In genomic region chr13:111548805-111549204, GRCh38 we compare ENCODE assay signal across 24 cellular contexts.
DNase-seq lines count a peak whose midpoint lies in the region; FAIRE-seq and TF ChIP-seq lines count a peak whose summit lies in the region.
"Had no signal": no experiment of that assay in that cellular context is flagged by ENCODE, and none has a peak within 500 bp of the region (broad histone marks: within the 10 kb centered on the region; RNA-seq: fewer than 3 reads in every experiment).

No MANE protein-coding gene starts in this region.

- no peaks in the 10 kb centered on the region for H4K20me1 ChIP-seq in neural progenitor cell (ENCODE audit: low read depth)
- H4K20me1 ChIP-seq: BLaER1 treated with 17β-estradiol and CSF1 and Interleukin-3, amounts not matched to agents 10 nM and 100 nM had no signal

- H3K4me1 Mint-ChIP-seq in chondrocyte (ENCODE audit: low read depth) = no peaks in the 10 kb centered on the region
- no peaks in the 10 kb centered on the region for H3K4me1 Mint-ChIP-seq in neural progenitor cell
- H3K4me1 Mint-ChIP-seq: CD14-positive monocyte; CD4-positive, alpha-beta memory T cell; GM23338 had no signal

- H3K4me3 Mint-ChIP-seq in chondrocyte (ENCODE audit: unreplicated experiment) (no peak overlapping the region), neural progenitor cell (no peak overlapping the region)
- H3K4me3 Mint-ChIP-seq: CD14-positive monocyte; CD4-positive, alpha-beta memory T cell; GM23338; HFFc6 had no signal

- H3K9me3 Mint-ChIP-seq in chondrocyte (ENCODE audit: low read depth) (peaks cover 10% of the 10 kb centered on the region), neural progenitor cell (peaks cover 6% of the 10 kb centered on the region)
- H3K9me3 Mint-ChIP-seq: GM23338 had no signal

- H3K27ac ChIP-seq in neural progenitor cell (no peak overlapping the region), prostate gland (no peak overlapping the region)
- H3K27ac ChIP-seq: A549; BLaER1 treated with 17β-estradiol and CSF1 and Interleukin-3, amounts not matched to agents 10 nM and 100 nM had no signal

- WGBS in prostate gland = 87% methylated on average over 10 of the region's 10 CpGs

- H3K4me2 ChIP-seq in neural progenitor cell = no peak overlapping the region
- H3K4me2 ChIP-seq: A549; BLaER1 treated with 17β-estradiol and CSF1 and Interleukin-3, amounts not matched to agents 10 nM and 100 nM; GM23338 had no signal

- TF ChIP-seq CTCF in chondrocyte (IDR thresholded peaks at IDR 0.05) = no peak
- no peak for TF ChIP-seq CTCF in neural progenitor cell (IDR thresholded peaks at IDR 0.05)
- TF ChIP-seq CTCF in prostate gland (IDR thresholded peaks at IDR 0.05) = no peak

- no peaks in the 10 kb centered on the region for H3F3A ChIP-seq in neural progenitor cell (ENCODE audit: low read depth)

- H3K4me1 ChIP-seq in neural progenitor cell = no peaks in the 10 kb centered on the region
- no peaks in the 10 kb centered on the region for H3K4me1 ChIP-seq in prostate gland (replicated peaks)
- H3K4me1 ChIP-seq: A549, BE2C, HAP-1 had no signal

- H3K79me2 ChIP-seq in neural progenitor cell (ENCODE audit: low read depth) = no peaks in the 10 kb centered on the region

- TF ChIP-seq POLR2A in prostate gland (IDR thresholded peaks at IDR 0.05) = no peak
- no peak for TF ChIP-seq POLR2A in H54 (IDR thresholded peaks at IDR 0.05; ENCODE audit: low read depth, low read length)

- no peaks in the 10 kb centered on the region for H3K36me3 ChIP-seq in neural progenitor cell
- H3K36me3 ChIP-seq in prostate gland = no peaks in the 10 kb centered on the region
- H3K36me3 ChIP-seq: BE2C; BLaER1 treated with 17β-estradiol and CSF1 and Interleukin-3, amounts not matched to agents 10 nM and 100 nM; HAP-1 had no signal

- H2AFZ ChIP-seq in neural progenitor cell (replicated peaks) = no peak overlapping the region
- H2AFZ ChIP-seq: GM23338 had no signal

- H3K27me3 ChIP-seq in neural progenitor cell = no peaks in the 10 kb centered on the region
- no peaks in the 10 kb centered on the region for H3K27me3 ChIP-seq in prostate gland (replicated peaks; ENCODE audit: insufficient read depth)
- H3K27me3 ChIP-seq: BE2C; BLaER1 treated with 17β-estradiol and CSF1 and Interleukin-3, amounts not matched to agents 10 nM and 100 nM had no signal

- peak; percentile 51 for DNase-seq in chondrocyte (ENCODE audit: low spot score)
- DNase-seq in islet precursor cell = peak; percentile 37
- no peak for DNase-seq in neural progenitor cell (ENCODE audit: low spot score)
- DNase-seq in prostate gland (ENCODE audit: low spot score) = no peak
- DNase-seq in HuH-7 (ENCODE audit: low spot score) = no peak
- DNase-seq in H54 (ENCODE audit: insufficient read length, low spot score) = no peak
- DNase-seq: 8988T; ACHN; AML-193; BE2C; Calu3; CD4-positive, alpha-beta memory T cell; COR-L47; DMS153; DND-41; GDM1; HFFc6 had no signal

- intact Hi-C loops in prostate gland (cut with DNase I) = no loop called here

- FAIRE-seq in H54 (lab: Jason Lieb, UNC) = no peak
- FAIRE-seq: A549, GM12878, GM19239 had no signal

- H3K27me3 Mint-ChIP-seq in chondrocyte (ENCODE audit: low read depth) (peaks cover 17% of the 10 kb centered on the region), neural progenitor cell (ENCODE audit: insufficient read depth, low read depth) (peaks cover 8% of the 10 kb centered on the region)

- no peak overlapping the region for H3K9ac ChIP-seq in neural progenitor cell
- H3K9ac ChIP-seq: BLaER1 treated with 17β-estradiol and CSF1 and Interleukin-3, amounts not matched to agents 10 nM and 100 nM had no signal

- H3K27ac Mint-ChIP-seq in chondrocyte (ENCODE audit: unreplicated experiment) = no peak overlapping the region
- peak overlapping the region; percentile 82 for H3K27ac Mint-ChIP-seq in neural progenitor cell
- H3K27ac Mint-ChIP-seq: CD4-positive, alpha-beta memory T cell; GM23338; HFFc6 had no signal

- H3K4me3 ChIP-seq in neural progenitor cell (no peak overlapping the region), prostate gland (no peak overlapping the region)
- H3K4me3 ChIP-seq: A549; BLaER1 treated with 17β-estradiol and CSF1 and Interleukin-3, amounts not matched to agents 10 nM and 100 nM; GM12878; GM23338; HAP-1 had no signal

- H3K36me3 Mint-ChIP-seq in chondrocyte (ENCODE audit: low read depth) (no peaks in the 10 kb centered on the region), neural progenitor cell (no peaks in the 10 kb centered on the region)
- H3K36me3 Mint-ChIP-seq: CD14-positive monocyte; CD4-positive, alpha-beta memory T cell had no signal

- no peaks in the 10 kb centered on the region for H3K9me3 ChIP-seq in neural progenitor cell (ENCODE audit: low read depth)
- H3K9me3 ChIP-seq in prostate gland = no peaks in the 10 kb centered on the region
- H3K9me3 ChIP-seq: A549, BE2C, HAP-1 had no signal

Comparison
In these comparisons a context has a peak if more than half of its experiments do, and no peak if none do; other contexts are left out.
1. DNase-seq: peak in chondrocyte (single experiment) and islet precursor cell (single experiment); none in neural progenitor cell (single experiment), prostate gland (single experiment), HuH-7 (single experiment) and H54 (single experiment).